Comparison of ENCODE assay signal across 8 cellular contexts in the genomic region with DNA sequence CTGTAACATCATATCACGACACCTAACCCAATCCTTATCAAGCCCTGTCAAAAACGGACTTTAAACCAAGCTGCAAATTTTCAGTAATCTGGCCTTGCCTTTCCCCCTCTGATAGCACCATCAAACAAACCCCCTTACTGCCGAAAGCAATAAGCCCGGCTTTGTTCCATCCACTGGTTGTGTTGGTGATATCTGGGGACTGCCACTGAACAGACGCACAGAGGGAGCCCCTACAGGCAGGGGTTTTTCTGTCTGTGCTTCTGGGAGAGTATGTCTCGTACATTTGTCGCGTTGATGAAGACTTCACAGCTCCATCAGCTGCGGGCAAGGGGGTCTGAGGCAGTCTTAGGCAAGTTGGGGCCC. TPM values are rescaled to one million over a fixed set of nuclear protein-coding genes. Genes with fewer than 3 reads are reported as not detected.
A peak's percentile ranks its signal among the peaks of the same experiment; 100 is the strongest.
DNase-seq lines count a peak whose midpoint lies in the region; ATAC-seq, FAIRE-seq and TF ChIP-seq lines count a peak whose summit lies in the region.

No MANE protein-coding gene starts in this region.

- CTCF ChIA-PET in activated CD4-positive, alpha-beta memory T cell treated with anti-CD3 and anti-CD28 coated beads, Interleukin-2, amount 10 ng/mL, durations not matched to agents 7 days and 5 days (lab: Charles Lee), result interaction anchor here (1.0 to 1.6 kb wide), 2 partner anchors 30 to 146 kb away, joined by 3 to 7 read pairs; no protein-coding TSS in a partner anchor

- H3K4me1 ChIP-seq in BLaER1 (peaks cover 75% of the 10 kb centered on the region), HAP-1 (peaks cover 8% of the 10 kb centered on the region), kidney (ENCODE audit: control insufficient read depth in 1 of 2, insufficient read depth in 1 of 2, low read depth in 1 of 2, low read length in 2 of 2) (peaks cover 8 to 33% of the 10 kb centered on the region in 2 donors), thymus (ENCODE audit: control insufficient read depth, insufficient read depth, low read length) (peaks cover 12% of the 10 kb centered on the region)

- H3K27ac ChIP-seq in BLaER1 (peak overlapping the region; percentile 83), kidney (ENCODE audit: low read depth in 2 of 2, low read length in 2 of 2) (peak overlapping the region; percentile 2 to 34), thymus (ENCODE audit: low read depth) (no peak overlapping the region)

- POLR2A ChIA-PET in activated CD4-positive, alpha-beta memory T cell treated with anti-CD3 and anti-CD28 coated beads, Interleukin-2, amount 10 ng/mL, durations not matched to agents 7 days and 5 days (lab: Charles Lee), result interaction anchor here (0.9 to 1.1 kb wide), 5 partner anchors 11 to 29 kb away, joined by 3 read pairs; no protein-coding TSS in a partner anchor

- H3K9me3 Mint-ChIP-seq in activated CD4-positive, alpha-beta memory T cell treated with anti-CD3 and anti-CD28 coated beads, Interleukin-2, amount 10 ng/mL, durations not matched to agents 7 days and 5 days, result no peaks in the 10 kb centered on the region

- intact Hi-C loops in kidney (cut with DNase I), result no loop called here

- H3K36me3 ChIP-seq in BLaER1 (peaks cover 29% of the 10 kb centered on the region), HAP-1 (replicated peaks) (no peaks in the 10 kb centered on the region), kidney (ENCODE audit: control insufficient read depth in 1 of 2, insufficient read depth in 2 of 2, low read length in 2 of 2) (no peaks in the 10 kb centered on the region), thymus (ENCODE audit: control insufficient read depth, insufficient read depth) (no peaks in the 10 kb centered on the region)

- H3K9me3 ChIP-seq in BLaER1 (no peaks in the 10 kb centered on the region), HAP-1 (no peaks in the 10 kb centered on the region), kidney (ENCODE audit: control insufficient read depth in 1 of 2, low read length in 2 of 2) (no peaks in the 10 kb centered on the region), thymus (ENCODE audit: control insufficient read depth) (no peaks in the 10 kb centered on the region)

- TF ChIP-seq CTCF in kidney (IDR thresholded peaks at IDR 0.05; ENCODE audit: borderline replicate concordance, extremely low read depth, insufficient read depth), result no peak

- H3K27me3 Mint-ChIP-seq in activated CD4-positive, alpha-beta memory T cell treated with anti-CD3 and anti-CD28 coated beads, Interleukin-2, amount 10 ng/mL, durations not matched to agents 7 days and 5 days, result peaks cover 33% of the 10 kb centered on the region

- DNase-seq in HAP-1 (ENCODE audit: low spot score in 2 of 2) (peak in 1 of 2 experiments; percentile 37), kidney (no peak), dedifferentiated amniotic fluid mesenchymal stem cell (ENCODE audit: extremely low spot score) (no peak), NCI-H524 treated with DMSO at 0.1 percent for 48 hours (lab: John Stamatoyannopoulos, UW) (no peak)
- DNase-seq in activated CD4-positive, alpha-beta memory T cell treated with anti-CD3 and anti-CD28 coated beads, Interleukin-2, amount 10 ng/mL, durations not matched to agents 7 days and 5 days, result no peak

- peak overlapping the region; percentile 65 for H3K4me3 Mint-ChIP-seq in activated CD4-positive, alpha-beta memory T cell treated with anti-CD3 and anti-CD28 coated beads, Interleukin-2, amount 10 ng/mL, durations not matched to agents 7 days and 5 days

- peak overlapping the region; percentile 94 for H3K4me2 ChIP-seq in BLaER1

- peak overlapping the region; percentile 13 for H3K27ac Mint-ChIP-seq in activated CD4-positive, alpha-beta memory T cell treated with anti-CD3 and anti-CD28 coated beads, Interleukin-2, amount 10 ng/mL, durations not matched to agents 7 days and 5 days

- ATAC-seq in GM18502 (IDR thresholded peaks at IDR 0.05; ENCODE audit: poor library complexity, unreplicated experiment), result no peak

- peak overlapping the region; percentile 84 for H3K9ac ChIP-seq in BLaER1
- peak overlapping the region; percentile 21 to 46 for H3K9ac ChIP-seq in kidney (ENCODE audit: low read length in 2 of 2)

- in situ Hi-C loops in HAP-1 (cut with MboI; ENCODE audit: low sequenced_read_pairs), result no loop called here

- H3K36me3 Mint-ChIP-seq in activated CD4-positive, alpha-beta memory T cell treated with anti-CD3 and anti-CD28 coated beads, Interleukin-2, amount 10 ng/mL, durations not matched to agents 7 days and 5 days (ENCODE audit: low read depth), result peaks cover 20% of the 10 kb centered on the region

- peak overlapping the region; percentile 91 for H3K4me3 ChIP-seq in BLaER1
- peak overlapping the region; percentile 43 for H3K4me3 ChIP-seq in HAP-1
- H3K4me3 ChIP-seq in kidney (ENCODE audit: low read length in 2 of 2), result peak overlapping the region; percentile 55 to 64
- H3K4me3 ChIP-seq in thymus (ENCODE audit: low read length), result peak overlapping the region; percentile 44

- 20% methylated on average over 9 of the region's 9 CpGs for WGBS in thymus

- H4K20me1 ChIP-seq in BLaER1, result no peaks in the 10 kb centered on the region

- H3K4me1 Mint-ChIP-seq in activated CD4-positive, alpha-beta memory T cell treated with anti-CD3 and anti-CD28 coated beads, Interleukin-2, amount 10 ng/mL, durations not matched to agents 7 days and 5 days, result peaks cover 45% of the 10 kb centered on the region

- FAIRE-seq in kidney (lab: Jason Lieb, UNC), result no peak

- H3K27me3 ChIP-seq in BLaER1 (no peaks in the 10 kb centered on the region), HAP-1 (ENCODE audit: low read depth) (peaks cover 10% of the 10 kb centered on the region), thymus (ENCODE audit: control insufficient read depth, insufficient read depth) (peaks cover 24% of the 10 kb centered on the region)

RNA-seq across cellular contexts. Expression of a gene that starts 0.6 kb away (rescaled TPM):
- total RNA-seq in activated CD4-positive, alpha-beta memory T cell treated with anti-CD3 and anti-CD28 coated beads, Interleukin-2, amount 10 ng/mL, durations not matched to agents 7 days and 5 days, result 1 to 10 TPM; 3.0 to 5.3 TPM
- 40.8 TPM for total RNA-seq in kidney
- 82.5 TPM for polyA plus RNA-seq in kidney (ENCODE audit: insufficient read depth, low read depth, low replicate concordance)
- 20.3 TPM for polyA plus RNA-seq in thymus

RNA-seq across cellular contexts. Expression of a gene that starts 36.0 kb away (rescaled TPM):
- total RNA-seq in activated CD4-positive, alpha-beta memory T cell treated with anti-CD3 and anti-CD28 coated beads, Interleukin-2, amount 10 ng/mL, durations not matched to agents 7 days and 5 days, result 10 to 100 TPM; 46.4 to 48.5 TPM
- 29.1 TPM for total RNA-seq in kidney
- 21.0 TPM for polyA plus RNA-seq in kidney (ENCODE audit: insufficient read depth, low read depth, low replicate concordance)
- 17.2 TPM for polyA plus RNA-seq in thymus
